1 cellular context compared by ENCODE assay signal in the genomic region with DNA sequence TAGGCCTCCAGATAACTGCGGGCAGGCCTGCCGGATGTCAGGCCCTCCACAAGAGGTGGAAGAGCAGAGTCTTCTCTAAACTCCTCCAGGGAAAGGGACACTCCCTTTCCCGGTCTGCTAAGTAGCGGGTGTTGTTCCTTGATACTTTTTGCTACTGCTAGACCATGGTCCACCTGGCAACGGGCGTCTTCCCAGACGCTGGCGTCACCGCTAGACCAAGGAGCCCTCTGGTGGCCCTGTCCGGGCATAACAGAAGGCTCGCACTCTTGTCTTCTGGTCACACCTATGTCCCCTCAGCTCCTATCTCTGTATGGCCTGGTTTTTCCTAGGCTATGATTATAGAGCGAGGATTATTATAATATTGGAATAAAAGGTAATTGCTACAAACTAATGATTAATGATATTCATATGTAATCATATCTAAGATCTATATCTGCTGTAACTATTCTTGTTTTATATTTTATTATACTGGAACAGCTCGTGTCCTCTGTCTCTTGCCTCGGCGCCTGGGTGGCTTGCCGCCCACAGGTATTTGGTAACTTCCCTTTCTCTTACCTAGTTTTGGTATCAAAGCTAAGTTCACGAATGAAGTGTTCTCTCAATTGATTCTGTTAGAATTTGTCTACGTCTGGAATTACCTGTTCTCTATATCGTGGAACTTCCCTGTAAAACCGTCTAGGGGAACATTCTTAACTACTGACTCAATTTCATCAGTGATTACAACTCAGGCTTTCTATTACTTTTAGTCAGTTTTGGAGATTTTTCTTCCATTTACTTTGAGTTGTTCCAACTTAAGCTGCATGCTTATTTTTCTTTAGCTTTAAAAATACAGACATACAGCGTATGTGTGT.
A peak's percentile ranks its signal among the peaks of the same experiment; 100 is the strongest.
TF ChIP-seq lines count a peak whose summit lies in the region.

No MANE protein-coding gene starts in this region.

TF ChIP-seq in GM12878, 131 proteins besides CTCF, POLR2A, EP300 and RAD21:
- 0 out of 2 replicates have a peak, but pooled peaks have one; percentile 12 for TF ChIP-seq CREB1 (IDR thresholded peaks at IDR 0.05; ENCODE audit: low read depth)
- TF ChIP-seq POLR2AphosphoS2 (IDR thresholded peaks at IDR 0.05; ENCODE audit: low read depth, low read length), result 0 out of 2 replicates have a peak, but pooled peaks have one; percentile 33
- 0 out of 2 replicates have a peak, but pooled peaks have one; percentile 9 for TF ChIP-seq RUNX3 (IDR thresholded peaks at IDR 0.05; ENCODE audit: low read length)
